ENCODE assay signal across 18 cellular contexts in the genomic region with DNA sequence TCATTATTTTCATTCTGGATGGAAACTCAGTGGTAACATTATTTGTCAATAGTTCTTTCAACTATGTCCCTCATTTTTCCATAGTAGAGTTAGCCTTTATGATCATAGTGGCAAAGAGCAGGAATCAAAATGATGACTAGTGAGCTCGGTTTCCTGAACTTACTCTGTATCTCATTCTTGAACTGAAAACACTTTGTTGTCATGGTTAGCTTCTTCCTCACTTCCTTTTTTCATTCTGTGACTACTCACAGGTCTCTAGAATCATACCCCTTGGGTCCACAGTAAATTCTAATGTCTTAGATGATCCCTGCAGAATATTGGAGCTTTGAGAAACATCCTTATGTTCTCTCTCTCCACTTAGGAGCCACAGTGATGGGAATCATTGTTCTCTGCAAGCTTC. TPM values are rescaled to one million over a fixed set of nuclear protein-coding genes. Genes with fewer than 3 reads are reported as not detected.
DNase-seq lines count a peak whose midpoint lies in the region; ATAC-seq and TF ChIP-seq lines count a peak whose summit lies in the region.
"Had no signal": no experiment of that assay in that cellular context is flagged by ENCODE, and none has a peak within 500 bp of the region (broad histone marks: within the 10 kb centered on the region; RNA-seq: fewer than 3 reads in every experiment).

No MANE protein-coding gene starts in this region.

- no peak for TF ChIP-seq CTCF in OCI-LY7 (conservative IDR thresholded peaks at IDR 0.05; ENCODE audit: low read length)
- no peak for TF ChIP-seq CTCF in psoas muscle (IDR thresholded peaks at IDR 0.05)
- no peak for TF ChIP-seq CTCF in heart left ventricle (IDR thresholded peaks at IDR 0.05)

- DNase-seq in stimulated activated naive CD8-positive, alpha-beta T cell treated with anti-CD3 and anti-CD28 coated beads, Interleukin-15, amount 100 ng/mL, for 72 hours: no peak
- DNase-seq in stimulated activated naive CD8-positive, alpha-beta T cell treated with anti-CD3 and anti-CD28 coated beads, Interleukin-15, Interleukin-2, amounts not matched to agents 100 U/mL and 50 U/mL, for 24 hours: no peak
- DNase-seq in OCI-LY7 (ENCODE audit: low spot score) (peak; percentile 34), psoas muscle (no peak), left lobe of liver (ENCODE audit: low spot score) (no peak), heart left ventricle (no peak), DMS153 treated with DMSO at 0.1 percent for 48 hours (lab: John Stamatoyannopoulos, UW; ENCODE audit: unreplicated experiment) (no peak)
- DNase-seq: activated CD8-positive, alpha-beta T cell treated with anti-CD3 and anti-CD28 coated beads for 36 hours; IMR-90; mesendoderm; NCI-H1694; stimulated activated CD4-positive, alpha-beta T cell treated with anti-CD3 and anti-CD28 coated beads, Interleukin-15, amount 100 ng/mL, for 24 hours; stimulated activated CD8-positive, alpha-beta memory T cell treated with anti-CD3 and anti-CD28 coated beads, Interleukin-4, amount 100 ng/mL, for 48 hours had no signal

- H3K27ac ChIP-seq in OCI-LY7 (ENCODE audit: low read depth, low read length, poor library complexity, severe bottlenecking) (no peak overlapping the region), psoas muscle (no peak overlapping the region), heart left ventricle (no peak overlapping the region)
- H3K27ac ChIP-seq: vagina had no signal

- H3K27me3 ChIP-seq in psoas muscle (ENCODE audit: insufficient read depth in 3 of 3, low read length in 2 of 3) (peaks cover 0 to 21% (median 3%) of the 10 kb centered on the region in 3 donors), heart left ventricle (no peaks in the 10 kb centered on the region)
- H3K27me3 ChIP-seq: vagina had no signal

- WGBS in psoas muscle, 3 donors: 74 to 81% (median 79%) methylated on average over 1 of the region's 1 CpG
- WGBS in heart left ventricle, 4 donors: 75 to 77% (median 76%) methylated on average over 1 of the region's 1 CpG

- CTCF ChIA-PET in OCI-LY7 (lab: Charles Lee; ENCODE audit: unreplicated experiment): interaction anchor here (0.6 to 1.3 kb wide), 4 partner anchors 15 to 95 kb away, joined by 3 read pairs; no protein-coding TSS in a partner anchor

- no peak overlapping the region for H3K27ac Mint-ChIP-seq in stimulated activated naive CD8-positive, alpha-beta T cell treated with anti-CD3 and anti-CD28 coated beads, Interleukin-15, amount 100 ng/mL, for 72 hours
- H3K27ac Mint-ChIP-seq: activated CD8-positive, alpha-beta T cell treated with anti-CD3 and anti-CD28 coated beads for 36 hours; activated naive CD8-positive, alpha-beta T cell had no signal

- H2AFZ ChIP-seq in OCI-LY7 (ENCODE audit: low read length): no peak overlapping the region

- H3K79me2 ChIP-seq in OCI-LY7 (ENCODE audit: insufficient read depth, low read depth, low read length): no peaks in the 10 kb centered on the region

- BruUV-seq in OCI-LY7 (replicated peaks; lab: Mats Ljungman, UMichigan): no TSS peak

- POLR2A ChIA-PET in OCI-LY7 (lab: Charles Lee): interaction anchor here (0.5 to 2.1 kb wide), 4 partner anchors 12 to 170 kb away, joined by 4 to 10 read pairs (median 6); no protein-coding TSS in a partner anchor

- H3K4me3 Mint-ChIP-seq in stimulated activated naive CD8-positive, alpha-beta T cell treated with anti-CD3 and anti-CD28 coated beads, Interleukin-15, amount 100 ng/mL, for 72 hours: no peak overlapping the region
- H3K4me3 Mint-ChIP-seq: activated CD8-positive, alpha-beta T cell treated with anti-CD3 and anti-CD28 coated beads for 36 hours; activated naive CD8-positive, alpha-beta T cell had no signal

- H3K4me1 Mint-ChIP-seq in stimulated activated naive CD8-positive, alpha-beta T cell treated with anti-CD3 and anti-CD28 coated beads, Interleukin-15, amount 100 ng/mL, for 72 hours: peaks cover 13% of the 10 kb centered on the region

- no peak for TF ChIP-seq POLR2A in heart left ventricle (IDR thresholded peaks at IDR 0.05)

- no peak overlapping the region for H3K4me2 ChIP-seq in OCI-LY7 (ENCODE audit: low read length)

- peaks cover 0 to 10% of the 10 kb centered on the region in 2 donors for H3K9me3 Mint-ChIP-seq in stimulated activated naive CD8-positive, alpha-beta T cell treated with anti-CD3 and anti-CD28 coated beads, Interleukin-15, amount 100 ng/mL, for 72 hours

- ATAC-seq in stimulated activated naive CD8-positive, alpha-beta T cell treated with anti-CD3 and anti-CD28 coated beads, Interleukin-15, amount 100 ng/mL, for 72 hours: peak; percentile 31
- ATAC-seq in stimulated activated naive CD8-positive, alpha-beta T cell treated with anti-CD3 and anti-CD28 coated beads, Interleukin-15, Interleukin-2, amounts not matched to agents 100 U/mL and 50 U/mL, for 24 hours: no peak
- ATAC-seq in HG02885 (IDR thresholded peaks at IDR 0.05; ENCODE audit: poor library complexity, unreplicated experiment): peak; percentile 68
- no peak for ATAC-seq in psoas muscle
- no peak for ATAC-seq in left lobe of liver
- ATAC-seq in heart left ventricle: no peak
- ATAC-seq: activated CD8-positive, alpha-beta T cell treated with anti-CD3 and anti-CD28 coated beads for 36 hours had no signal

- H3K36me3 ChIP-seq in OCI-LY7 (ENCODE audit: insufficient read depth, low read length): no peaks in the 10 kb centered on the region
- no peaks in the 10 kb centered on the region for H3K36me3 ChIP-seq in psoas muscle (ENCODE audit: insufficient read depth in 1 of 2, low read depth in 1 of 2)
- H3K36me3 ChIP-seq in heart left ventricle: no peaks in the 10 kb centered on the region
- H3K36me3 ChIP-seq: vagina had no signal

- no peaks in the 10 kb centered on the region for H3K9me2 ChIP-seq in OCI-LY7 (ENCODE audit: insufficient read depth, low read length)

- intact Hi-C loops in OCI-LY7 (cut with micrococcal nuclease; ENCODE audit: unreplicated experiment) (loop anchor here (5.0 kb wide), 1 partner anchor 50 kb away; the partner anchor contains the start of gene OR2S2), psoas muscle (cut with DNase I) (no loop called here), heart left ventricle (cut with DNase I) (loop anchor here in 2 of 10 donors (5.0 kb wide), 2 partner anchors 50 to 160 kb away; partner anchors contain the start of genes CCIN (in 2 of the 2) and OR2S2 (in 1 of the 2))

- no peaks in the 10 kb centered on the region for H4K20me1 ChIP-seq in OCI-LY7 (ENCODE audit: insufficient read depth, low read length)

- H3K4me1 ChIP-seq in OCI-LY7 (ENCODE audit: insufficient read depth, low read length, poor library complexity, severe bottlenecking) (peaks cover 10% of the 10 kb centered on the region), psoas muscle (no peaks in the 10 kb centered on the region), heart left ventricle (peaks cover 0 to 4% (median 0%) of the 10 kb centered on the region in 12 donors)
- H3K4me1 ChIP-seq: vagina had no signal

- H3K4me3 ChIP-seq in OCI-LY7 (ENCODE audit: low read depth, low read length, poor library complexity, severe bottlenecking) (no peak overlapping the region), psoas muscle (no peak overlapping the region), heart left ventricle (no peak overlapping the region)
- H3K4me3 ChIP-seq: vagina had no signal

- H3K9me3 ChIP-seq in OCI-LY7 (ENCODE audit: low read length) (no peaks in the 10 kb centered on the region), psoas muscle (no peaks in the 10 kb centered on the region), heart left ventricle (peaks cover 0 to 9% (median 0%) of the 10 kb centered on the region in 12 donors)
- H3K9me3 ChIP-seq: vagina had no signal

- peaks cover 49% of the 10 kb centered on the region for H3K27me3 Mint-ChIP-seq in stimulated activated naive CD8-positive, alpha-beta T cell treated with anti-CD3 and anti-CD28 coated beads, Interleukin-15, amount 100 ng/mL, for 72 hours

RNA-seq across cellular contexts. Expression of gene RECK, which starts 29.4 kb away (rescaled TPM):
- total RNA-seq in OCI-LY7 (2014; rRNA removed; shearing (Covaris generic)): 3.0 and 6.0 TPM in 2 replicates
- total RNA-seq in OCI-LY7 (2022) (6.5 and 8.1 TPM in 2 replicates), psoas muscle (1 to 10 TPM; 2.0 to 8.0 (median 4.6) TPM), left lobe of liver (2.0 TPM), heart left ventricle (10 to 100 TPM in 1 of 9 donors, 1 to 10 TPM in 8; 3.1 to 10.2 (median 4.9) TPM)
- polyA plus RNA-seq in psoas muscle (1 to 10 TPM; 1.4 to 1.8 (median 1.5) TPM), heart left ventricle (1 to 10 TPM; 2.5 to 3.7 TPM)

RNA-seq across cellular contexts. Expression of gene OR2S2, which starts 49.4 kb away (rescaled TPM):
- not detected in 2 replicates for total RNA-seq in OCI-LY7 (2014; rRNA removed; shearing (Covaris generic))
- total RNA-seq in OCI-LY7 (2022): not detected in 2 replicates
- not detected for total RNA-seq in psoas muscle
- polyA plus RNA-seq in psoas muscle: not detected
- not detected for total RNA-seq in left lobe of liver
- not detected for total RNA-seq in heart left ventricle
- not detected for polyA plus RNA-seq in heart left ventricle
- total RNA-seq: activated CD8-positive, alpha-beta T cell treated with anti-CD3 and anti-CD28 coated beads for 36 hours; osteocyte; T-helper 1 cell treated with Interleukin-12 subunit alpha and Interleukin-12 subunit beta and Interleukin-4 antibody, amounts not matched to agents 30 ng/mL and 1 ng/mL, for 36 hours; vagina had no signal

Comparison
In these comparisons a context has a peak if more than half of its experiments do, and no peak if none do; other contexts are left out.
1. ATAC-seq: peak in stimulated activated naive CD8-positive, alpha-beta T cell treated with anti-CD3 and anti-CD28 coated beads, Interleukin-15, amount 100 ng/mL, for 72 hours (single experiment) and HG02885 (single experiment); none in stimulated activated naive CD8-positive, alpha-beta T cell treated with anti-CD3 and anti-CD28 coated beads, Interleukin-15, Interleukin-2, amounts not matched to agents 100 U/mL and 50 U/mL, for 24 hours (single experiment), psoas muscle (0 of 4), left lobe of liver (single experiment) and heart left ventricle (0 of 4).